Comparison of ENCODE assay signal across 8 cellular contexts in the genomic region with DNA sequence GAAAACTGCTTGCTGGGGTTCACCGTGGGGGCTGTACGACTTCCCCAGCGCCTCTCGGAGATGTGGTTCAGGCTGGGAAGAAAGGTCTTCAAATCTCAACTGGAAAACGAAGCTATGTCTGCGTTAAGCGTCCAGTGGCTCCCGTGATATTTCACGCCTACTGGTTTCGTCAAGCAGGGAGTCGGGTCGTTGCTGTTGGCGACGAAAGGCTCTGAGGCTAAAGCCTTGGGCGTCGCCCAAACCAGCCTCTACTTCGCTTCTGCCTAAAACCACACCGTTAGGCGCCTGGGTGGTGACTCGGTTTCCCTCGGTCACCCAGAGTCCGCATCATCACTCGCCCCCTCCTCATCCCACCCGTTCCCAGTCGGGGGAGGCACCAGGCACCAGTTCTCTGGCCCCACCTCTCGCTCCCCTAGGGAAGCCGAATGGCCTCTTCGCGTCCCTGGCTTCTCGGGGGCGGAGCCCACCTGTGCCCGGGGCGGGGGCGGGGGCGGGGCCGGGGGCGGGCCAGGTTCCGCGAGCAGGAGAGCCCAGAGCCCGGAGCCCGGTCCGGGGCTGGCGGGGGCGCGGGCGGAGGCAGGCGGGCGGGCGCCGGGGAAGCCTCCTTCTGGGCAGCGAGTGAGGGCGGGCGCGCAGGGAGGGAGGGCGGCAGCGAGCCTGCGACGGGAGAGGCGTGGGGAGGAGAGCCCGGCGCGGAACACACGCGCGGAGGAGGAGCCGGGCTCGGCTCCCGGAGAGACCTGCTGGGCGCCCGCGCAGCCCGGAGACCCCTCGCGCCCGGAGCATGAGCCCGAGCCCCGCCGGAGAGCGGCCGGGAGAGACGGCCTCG. TPM values are rescaled to one million over a fixed set of nuclear protein-coding genes. Genes with fewer than 3 reads are reported as not detected.
DNase-seq lines count a peak whose midpoint lies in the region; ATAC-seq, FAIRE-seq and TF ChIP-seq lines count a peak whose summit lies in the region.

A gene (plus strand): TSS at position 510 of the 829 bp plus-strand sequence. CDS start 438 bp downstream, outside the sequence.

- CTCF ChIA-PET in K562 (lab: Yijun Ruan, JAX; ENCODE audit: low intra/inter-chr PET ratio), result interaction anchor here (0.6 kb wide), 1 partner anchor 16 kb away, joined by 3 read pairs; no protein-coding TSS in a partner anchor

- peaks cover 0 to 15% (median 12%) of the 10 kb centered on the region in 10 experiments; a peak in 16 of 20 replicates for H3K4me1 ChIP-seq in BLaER1 treated with 17β-estradiol and CSF1 and Interleukin-3, amounts not matched to agents 10 nM and 100 nM
- H3K4me1 ChIP-seq in K562 (replicated peaks in 1 of 2; ENCODE audit: control insufficient read depth in 2 of 2, insufficient read depth in 2 of 2, low read length in 2 of 2) (peaks cover 0 to 16% of the 10 kb centered on the region in 2 experiments; a peak in 2 of 5 replicates), skeletal muscle tissue (ENCODE audit: control insufficient read depth in 3 of 3, insufficient read depth in 3 of 3, low read length in 3 of 3) (peaks cover 7 to 14% (median 9%) of the 10 kb centered on the region in 3 donors)

- TF ChIP-seq POLR2A in K562 (conservative IDR thresholded peaks at IDR 0.05), result no peak

- no peaks in the 10 kb centered on the region for H3K36me3 ChIP-seq in BLaER1 treated with 17β-estradiol and CSF1 and Interleukin-3, amounts not matched to agents 10 nM and 100 nM
- no peaks in the 10 kb centered on the region for H3K36me3 ChIP-seq in K562 (ENCODE audit: control insufficient read depth, insufficient read depth, low read length)
- no peaks in the 10 kb centered on the region for H3K36me3 ChIP-seq in skeletal muscle tissue (ENCODE audit: control insufficient read depth in 3 of 3, insufficient read depth in 3 of 3, low read length in 3 of 3)

- no peak within 1 kb of the TSS for H3K27ac ChIP-seq in BLaER1 treated with 17β-estradiol and CSF1 and Interleukin-3, amounts not matched to agents 10 nM and 100 nM
- no peak within 1 kb of the TSS for H3K27ac ChIP-seq in K562 (ENCODE audit: extremely low read depth, low read depth, low read length)
- no peak within 1 kb of the TSS for H3K27ac ChIP-seq in skeletal muscle tissue (ENCODE audit: low read depth, low read length)

- DNase-seq in HTR-8/SVneo (ENCODE audit: insufficient read length, low spot score), result peak; percentile 80
- peak; percentile 23 for DNase-seq in T follicular helper cell (ENCODE audit: low read depth)
- DNase-seq in K562 (ENCODE audit: extremely low read depth in 1 of 4, low spot score in 3 of 4), result peak; percentile 21 to 83 (median 72)

- no peak for TF ChIP-seq EP300 in K562 (IDR thresholded peaks at IDR 0.05; ENCODE audit: low read length)

- peaks cover 59 to 78% (median 70%) of the 10 kb centered on the region in 11 experiments for H3K27me3 ChIP-seq in BLaER1 treated with 17β-estradiol and CSF1 and Interleukin-3, amounts not matched to agents 10 nM and 100 nM
- H3K27me3 ChIP-seq in K562 (ENCODE audit: control insufficient read depth in 2 of 2, insufficient read depth in 2 of 2, low read length in 2 of 2) (peaks cover 12 to 33% of the 10 kb centered on the region in 2 experiments), skeletal muscle tissue (ENCODE audit: control insufficient read depth in 3 of 3, insufficient read depth in 3 of 3, low read length in 3 of 3) (peaks cover 6 to 8% (median 6%) of the 10 kb centered on the region in 3 donors)

- H4K20me1 ChIP-seq in BLaER1 treated with 17β-estradiol and CSF1 and Interleukin-3, amounts not matched to agents 10 nM and 100 nM, result peaks cover 0 to 21% (median 12%) of the 10 kb centered on the region in 11 experiments; a peak in 11 of 22 replicates
- H4K20me1 ChIP-seq in K562 (replicated peaks; ENCODE audit: control insufficient read depth, insufficient read depth, low read length), result peaks cover 4% of the 10 kb centered on the region; the same call in 1 of the 2 replicates

- BruUV-seq in K562 (replicated peaks; lab: Mats Ljungman, UMichigan), result no TSS peak

- no peak for TF ChIP-seq RAD21 in K562 (CRISPR knock-in tag; conservative IDR thresholded peaks at IDR 0.05 in 1 of 2, IDR thresholded peaks at IDR 0.05 in 1 of 2)

- H3K9me1 ChIP-seq in K562 (ENCODE audit: control insufficient read depth, insufficient read depth, low read length), result no peaks in the 10 kb centered on the region

- ATAC-seq in K562, result peak; percentile 86
- ATAC-seq in HG02623 (IDR thresholded peaks at IDR 0.05; ENCODE audit: unreplicated experiment), result no peak
- no peak for ATAC-seq in HG03108 (IDR thresholded peaks at IDR 0.05; ENCODE audit: unreplicated experiment)

- FAIRE-seq in HTR-8/SVneo (lab: Jason Lieb, UNC) (no peak), K562 (lab: Jason Lieb, UNC) (no peak)

- H3K9ac ChIP-seq in BLaER1 treated with 17β-estradiol and CSF1 and Interleukin-3, amounts not matched to agents 10 nM and 100 nM, result peak within 1 kb of the TSS; percentile 34 to 72 (median 67); a peak in 20 of 22 replicates
- H3K9ac ChIP-seq in K562 (ENCODE audit: insufficient read depth in 1 of 2, low read depth in 2 of 2, low read length in 2 of 2), result peak within 1 kb of the TSS in 1 of 2 experiments; percentile 84; a peak in 2 of 4 replicates
- peak within 1 kb of the TSS; percentile 5 to 72 (median 46) for H3K9ac ChIP-seq in skeletal muscle tissue (ENCODE audit: low read depth in 1 of 3, low read length in 3 of 3)

- peak within 1 kb of the TSS; percentile 90 to 96 (median 95) for H3K4me2 ChIP-seq in BLaER1 treated with 17β-estradiol and CSF1 and Interleukin-3, amounts not matched to agents 10 nM and 100 nM
- peak within 1 kb of the TSS; percentile 52 for H3K4me2 ChIP-seq in K562 (ENCODE audit: insufficient read depth, low read length)

- no peak for TF ChIP-seq CTCF in K562 (IDR thresholded peaks at IDR 0.05 in 2 of 3, conservative IDR thresholded peaks at IDR 0.05 in 1 of 3; ENCODE audit: insufficient read depth in 2 of 3, low read depth in 1 of 3, low read length in 3 of 3)

- intact Hi-C loops in K562 (cut with micrococcal nuclease), result no loop called here

- in situ Hi-C loops in K562 (cut with MboI), result loop anchor here (5.0 kb wide), 1 partner anchor 83 kb away; no protein-coding TSS in a partner anchor

- no peaks in the 10 kb centered on the region for H3K79me2 ChIP-seq in K562 (ENCODE audit: control insufficient read depth, insufficient read depth, low read length)

- WGBS in K562 (ENCODE audit: insufficient coverage, low coverage, missing lambda C conversion rate), result 1% methylated on average over 11 of the region's 82 CpGs

- peak within 1 kb of the TSS; percentile 60 to 76 (median 67) for H3K4me3 ChIP-seq in BLaER1 treated with 17β-estradiol and CSF1 and Interleukin-3, amounts not matched to agents 10 nM and 100 nM
- H3K4me3 ChIP-seq in K562 (no peak within 1 kb of the TSS), iPS-18c (ENCODE audit: insufficient read depth, low read depth, low read length) (peak within 1 kb of the TSS; percentile 68), skeletal muscle tissue (ENCODE audit: low read length in 3 of 3) (peak within 1 kb of the TSS; percentile 58 to 77 (median 75))

- H2AFZ ChIP-seq in K562 (ENCODE audit: low read depth, low read length), result 0 out of 2 replicates have a peak within 1 kb of the TSS, but pooled peaks have one; percentile 24

- POLR2A ChIA-PET in K562 (lab: Yijun Ruan, JAX), result no interaction called here

- H3K9me3 ChIP-seq in BLaER1 treated with 17β-estradiol and CSF1 and Interleukin-3, amounts not matched to agents 10 nM and 100 nM (replicated peaks in 1 of 11), result no peaks in the 10 kb centered on the region
- H3K9me3 ChIP-seq in K562 (replicated peaks; ENCODE audit: control insufficient read depth, insufficient read depth, low read depth, low read length) (no peaks in the 10 kb centered on the region), iPS-18c (ENCODE audit: control insufficient read depth, insufficient read depth, low read length) (no peaks in the 10 kb centered on the region), skeletal muscle tissue (ENCODE audit: control insufficient read depth in 3 of 3, low read length in 3 of 3) (no peaks in the 10 kb centered on the region)

TF ChIP-seq in K562, 482 proteins besides CTCF, POLR2A, EP300 and RAD21 (continues in another document):
- TF ChIP-seq TBP (optimal IDR thresholded peaks at IDR 0.05; ENCODE audit: low read depth, low read length), result no peak

RNA-seq across cellular contexts. Expression of the gene that starts here (rescaled TPM):
- 0.44 TPM in 1 of 2 replicates, not detected in the other for total RNA-seq in K562 (2011; cell fraction: chromatin; rRNA removed; ENCODE audit: low replicate concordance)
- 0.33 and 0.92 TPM in 2 replicates for total RNA-seq in K562 (2011; cell fraction: nucleolus; rRNA removed)
- total RNA-seq in K562 (2011; cell fraction: nucleoplasm; rRNA removed), result not detected in 2 replicates
- total RNA-seq in K562 (2014; rRNA removed) (not detected in 2 replicates), K562 (2014; rRNA removed; fragmentation: Illumina TruSeq; extraction: Trizol) (not detected in 2 replicates), K562 (2015; rRNA removed; fragmentation: Illumina TruSeq; extraction: Trizol) (not detected in 2 replicates), K562 (2021) (0.04 and 0.07 TPM in 2 replicates), skeletal muscle tissue (4.2 TPM)
- polyA plus RNA-seq in K562 (2011; rRNA removed) (0.18 and 0.36 TPM in 2 replicates), K562 (2014; fragmentation: Illumina TruSeq; extraction: Trizol) (0.10 TPM in 1 of 2 replicates, not detected in the other), K562 (2014; fragmentation: Nextera tagmentation; extraction: Ambion mirVana) (not detected), K562 (2014; rRNA removed) (not detected in 2 replicates)
- 0.22 and 0.34 TPM in 2 replicates for polyA plus RNA-seq in K562 (2011; cell fraction: cytosol; rRNA removed)
- polyA plus RNA-seq in K562 (2011; cell fraction: nucleus; rRNA removed), result 0.11 and 0.17 TPM in 2 replicates
- polyA plus RNA-seq in K562 (2012), result 0.03 and 0.10 TPM in 2 replicates
- 0.09 and 0.18 TPM in 2 replicates for polyA minus RNA-seq in K562 (2011; rRNA and poly(A)+ RNA removed)
- not detected in 2 replicates for polyA minus RNA-seq in K562 (2011; cell fraction: cytosol; rRNA and poly(A)+ RNA removed)
- polyA minus RNA-seq in K562 (2011; cell fraction: nucleus; rRNA and poly(A)+ RNA removed), result 0.11 TPM in 1 of 2 replicates, not detected in the other

Comparison
In these comparisons a context has a peak if more than half of its experiments do, and no peak if none do; other contexts are left out.
1. Peak in DNase-seq, ATAC-seq and H3K4me2 ChIP-seq in K562; RNA of the gene not detected or under 1 TPM.
2. DNase-seq: peak in every context shown above with its lines; median percentile 80 in HTR-8/SVneo; 72 in K562; 23 in T follicular helper cell.